In genomic region chr3:197936819-197937384, GRCh38 we compare ENCODE assay signal across 26 cellular contexts.
"Had no signal": no experiment of that assay in that cellular context is flagged by ENCODE, and none has a peak within 500 bp of the region (broad histone marks: within the 10 kb centered on the region; RNA-seq: fewer than 3 reads in every experiment).

No MANE protein-coding gene starts in this region.

- H3K9me3 ChIP-seq: adrenal gland, body of pancreas, esophagus muscularis mucosa, neutrophil, right lobe of liver, thoracic aorta had no signal

- DNase-seq: activated CD4-positive, alpha-beta memory T cell treated with anti-CD3 and anti-CD28 coated beads for 36 hours; activated CD4-positive, alpha-beta T cell treated with anti-CD3 and anti-CD28 coated beads for 48 hours; activated CD8-positive, alpha-beta memory T cell treated with anti-CD3 and anti-CD28 coated beads, Interleukin-2, amount 50 U/mL, for 4 hours; activated effector memory CD4-positive, alpha-beta T cell treated with anti-CD3 and anti-CD28 coated beads, Interleukin-2, amount 50 U/mL, for 16 hours; activated naive CD4-positive, alpha-beta T cell treated with anti-CD3 and anti-CD28 coated beads for 36 hours; activated naive CD8-positive, alpha-beta T cell treated with anti-CD3 and anti-CD28 coated beads for 36 hours; activated T-cell treated with anti-CD3 and anti-CD28 coated beads, Interleukin-2, amount 50 U/mL, for 1 hour; adrenal gland; aorta; body of pancreas; dermis blood vessel endothelial cell; effector CD4-positive, alpha-beta T cell; glutamatergic neuron; hippocampal formation; kidney; left colon; mammary epithelial cell; stimulated activated CD4-positive, alpha-beta T cell treated with anti-CD3 and anti-CD28 coated beads, Interleukin-4, amount 100 ng/mL, for 1 hour; trophoblast cell; WERI-Rb-1 had no signal

- H3K27me3 ChIP-seq: adrenal gland, body of pancreas, esophagus muscularis mucosa, neutrophil, right lobe of liver had no signal

- ATAC-seq: activated CD4-positive, CD25-positive, alpha-beta regulatory T cell treated with anti-CD3 and anti-CD28 coated beads, Interleukin-2, amount 50 U/mL, for 24 hours; body of pancreas; left colon; stimulated activated effector memory CD8-positive, alpha-beta T cell treated with anti-CD3 and anti-CD28 coated beads, Interleukin-12 subunit alpha, Interleukin-12 subunit beta, amount 100 ng/mL, for 72 hours had no signal

- H3K4me1 ChIP-seq: adrenal gland, body of pancreas, esophagus muscularis mucosa, right lobe of liver had no signal

- H3K36me3 ChIP-seq: right lobe of liver, WERI-Rb-1 had no signal

- H3K27ac ChIP-seq: adrenal gland, body of pancreas, esophagus muscularis mucosa, neutrophil, right lobe of liver, thoracic aorta, WERI-Rb-1 had no signal

- H3K4me3 ChIP-seq: adrenal gland, body of pancreas, esophagus muscularis mucosa, right lobe of liver, thoracic aorta had no signal
